In genomic region chr2:74199871-74200305, GRCh38 we compare ENCODE assay signal across 8 cellular contexts. TPM values are rescaled to one million over a fixed set of nuclear protein-coding genes. Genes with fewer than 3 reads are reported as not detected.
DNase-seq lines count a peak whose midpoint lies in the region; ATAC-seq, FAIRE-seq and TF ChIP-seq lines count a peak whose summit lies in the region.

No MANE protein-coding gene starts in this region.

- H3K27me3 ChIP-seq in BE2C = no peaks in the 10 kb centered on the region
- H3K27me3 ChIP-seq in HepG2 (ENCODE audit: control insufficient read depth in 1 of 2, insufficient read depth in 2 of 2, low read length in 2 of 2) = no peaks in the 10 kb centered on the region; a peak in 1 of 5 replicates

- no peak for DNase-seq in BE2C
- DNase-seq in activated naive CD8-positive, alpha-beta T cell treated with anti-CD3 and anti-CD28 coated beads, Interleukin-2, amount 10 ng/mL, durations not matched to agents 7 days and 5 days = no peak
- no peak for DNase-seq in HepG2 (ENCODE audit: low spot score)
- no peak for DNase-seq in type B pancreatic cell (ENCODE audit: extremely low spot score, unreplicated experiment)
- DNase-seq in SKM-1 (lab: John Stamatoyannopoulos, UW; ENCODE audit: unreplicated experiment) = no peak

- H3K4me3 ChIP-seq in BE2C (ENCODE audit: low read depth, low read length) (peak overlapping the region; percentile 87), HepG2 (replicated peaks in 1 of 3; ENCODE audit: insufficient read depth in 1 of 3, low read depth in 2 of 3, low read length in 3 of 3) (peak overlapping the region; percentile 72 to 80 (median 78))

- POLR2A ChIA-PET in activated naive CD8-positive, alpha-beta T cell treated with anti-CD3 and anti-CD28 coated beads, Interleukin-2, amount 10 ng/mL, durations not matched to agents 7 days and 5 days (lab: Charles Lee) = interaction anchor here (0.7 to 13.0 kb wide), 12 partner anchors 7 to 221 kb away, joined by 3 to 276 read pairs (median 6); partner anchors contain the start of genes BOLA3, C2orf81 and MOB1A
- POLR2A ChIA-PET in HepG2 (lab: Yijun Ruan, JAX) = interaction anchor here (0.7 to 5.6 kb wide), 7 partner anchors 8 to 80 kb away, joined by 3 to 53 read pairs (median 5); partner anchors contain the start of genes BOLA3 and MOB1A

- no peak; a peak in 1 of 4 replicates for TF ChIP-seq POLR2A in HepG2 (IDR thresholded peaks at IDR 0.05; ENCODE audit: insufficient read depth in 1 of 2, low read depth in 2 of 2, low read length in 2 of 2)

- H3K4me1 Mint-ChIP-seq in IgD-negative memory B cell (peaks cover 20 to 31% (median 27%) of the 10 kb centered on the region in 3 donors), type B pancreatic cell (ENCODE audit: unreplicated experiment) (peaks cover 26% of the 10 kb centered on the region)
- peaks cover 43% of the 10 kb centered on the region for H3K4me1 Mint-ChIP-seq in activated naive CD8-positive, alpha-beta T cell treated with anti-CD3 and anti-CD28 coated beads, Interleukin-2, amount 10 ng/mL, durations not matched to agents 7 days and 5 days

- no peak for ATAC-seq in activated naive CD8-positive, alpha-beta T cell treated with anti-CD3 and anti-CD28 coated beads, Interleukin-2, amount 10 ng/mL, durations not matched to agents 7 days and 5 days (ENCODE audit: low read depth)
- ATAC-seq in HepG2 (no peak), HG03457 (IDR thresholded peaks at IDR 0.05; ENCODE audit: unreplicated experiment) (no peak), HG03196 (IDR thresholded peaks at IDR 0.05; ENCODE audit: unreplicated experiment) (no peak)

- H3K4me3 Mint-ChIP-seq in IgD-negative memory B cell (peak overlapping the region; percentile 88 to 100 (median 98)), type B pancreatic cell (peak overlapping the region; percentile 100)
- H3K4me3 Mint-ChIP-seq in activated naive CD8-positive, alpha-beta T cell treated with anti-CD3 and anti-CD28 coated beads, Interleukin-2, amount 10 ng/mL, durations not matched to agents 7 days and 5 days = peak overlapping the region; percentile 99

- FAIRE-seq in HepG2 (lab: Jason Lieb, UNC) = no peak

- peak overlapping the region; percentile 94 for H3K27ac ChIP-seq in HepG2 (ENCODE audit: extremely low read length, insufficient read depth, low read length)

- in situ Hi-C loops in HepG2 (cut with HindIII; ENCODE audit: extremely low pct_ligation_motif_present, low pct_unique_long_range_greater_than_20kb) = no loop called here

- intact Hi-C loops in HepG2 (cut with micrococcal nuclease; ENCODE audit: unreplicated experiment) = loop anchor here (2.0 to 5.0 kb wide), 2 partner anchors 21 to 53 kb away; partner anchors contain the start of genes BOLA3 and MOB1A

- H3K4me1 ChIP-seq in BE2C (no peaks in the 10 kb centered on the region), HepG2 (ENCODE audit: insufficient read depth, low read length) (peaks cover 67% of the 10 kb centered on the region)

- peaks cover 4% of the 10 kb centered on the region for H3K36me3 Mint-ChIP-seq in IgD-negative memory B cell
- H3K36me3 Mint-ChIP-seq in activated naive CD8-positive, alpha-beta T cell treated with anti-CD3 and anti-CD28 coated beads, Interleukin-2, amount 10 ng/mL, durations not matched to agents 7 days and 5 days = peaks cover 23% of the 10 kb centered on the region
- H3K36me3 Mint-ChIP-seq in type B pancreatic cell = peaks cover 8% of the 10 kb centered on the region

- peak overlapping the region; percentile 73 for H3K4me2 ChIP-seq in HepG2 (ENCODE audit: low read depth, low read length)

- H4K20me1 ChIP-seq in HepG2 (ENCODE audit: insufficient read depth, low read length) = peaks cover 49% of the 10 kb centered on the region

- 30% methylated on average over 8 of the region's 8 CpGs for WGBS in HepG2 (ENCODE audit: low lambda C conversion rate)

- peak overlapping the region; percentile 86 to 99 (median 95) for H3K27ac Mint-ChIP-seq in IgD-negative memory B cell
- peak overlapping the region; percentile 100 for H3K27ac Mint-ChIP-seq in activated naive CD8-positive, alpha-beta T cell treated with anti-CD3 and anti-CD28 coated beads, Interleukin-2, amount 10 ng/mL, durations not matched to agents 7 days and 5 days
- H3K27ac Mint-ChIP-seq in type B pancreatic cell = peak overlapping the region; percentile 99

- peak overlapping the region; percentile 97 for H3K9ac ChIP-seq in HepG2 (ENCODE audit: insufficient read depth, low read depth, low read length)

- TSS peak; percentile 53 for BruUV-seq in HepG2 (replicated peaks; lab: Mats Ljungman, UMichigan)

- no peaks in the 10 kb centered on the region for H3K27me3 Mint-ChIP-seq in IgD-negative memory B cell
- H3K27me3 Mint-ChIP-seq in activated naive CD8-positive, alpha-beta T cell treated with anti-CD3 and anti-CD28 coated beads, Interleukin-2, amount 10 ng/mL, durations not matched to agents 7 days and 5 days = no peaks in the 10 kb centered on the region
- H3K27me3 Mint-ChIP-seq in type B pancreatic cell = peaks cover 8% of the 10 kb centered on the region

- H2AFZ ChIP-seq in HepG2 (ENCODE audit: low read length) = no peak overlapping the region

- peaks cover 15% of the 10 kb centered on the region for H3K36me3 ChIP-seq in BE2C
- peaks cover 0 to 16% of the 10 kb centered on the region in 2 experiments; a peak in 3 of 5 replicates for H3K36me3 ChIP-seq in HepG2 (replicated peaks in 1 of 2; ENCODE audit: control insufficient read depth in 1 of 2, insufficient read depth in 2 of 2, low read length in 2 of 2)

- TF ChIP-seq CTCF in BE2C (IDR thresholded peaks at IDR 0.05; ENCODE audit: low read depth, low read length) = no peak
- no peak for TF ChIP-seq CTCF in HepG2 (CRISPR knock-in tag; IDR thresholded peaks at IDR 0.05)
- no peak for TF ChIP-seq CTCF in type B pancreatic cell (conservative IDR thresholded peaks at IDR 0.05)

- no peak for TF ChIP-seq RAD21 in HepG2 (CRISPR knock-in tag; IDR thresholded peaks at IDR 0.05)

- H3K9me3 ChIP-seq in BE2C (no peaks in the 10 kb centered on the region), HepG2 (ENCODE audit: low read length) (no peaks in the 10 kb centered on the region)

- no peaks in the 10 kb centered on the region for H3K9me3 Mint-ChIP-seq in IgD-negative memory B cell
- H3K9me3 Mint-ChIP-seq in activated naive CD8-positive, alpha-beta T cell treated with anti-CD3 and anti-CD28 coated beads, Interleukin-2, amount 10 ng/mL, durations not matched to agents 7 days and 5 days = no peaks in the 10 kb centered on the region
- H3K9me3 Mint-ChIP-seq in type B pancreatic cell = peaks cover 5% of the 10 kb centered on the region

- H3K79me2 ChIP-seq in HepG2 (ENCODE audit: insufficient read depth, low read length) = peaks cover 57% of the 10 kb centered on the region

- CTCF ChIA-PET in HepG2 (lab: Yijun Ruan, JAX; ENCODE audit: low intra/inter-chr PET ratio, low total read pairs) = no interaction called here

- no peak for TF ChIP-seq EP300 in HepG2 (IDR thresholded peaks at IDR 0.05; ENCODE audit: low read depth in 2 of 2, low read length in 2 of 2)
- TF ChIP-seq EP300 in HepG2 (CRISPR knock-in tag; IDR thresholded peaks at IDR 0.05; ENCODE audit: borderline replicate concordance) = no peak

RNA-seq across cellular contexts. Expression of gene MTHFD2, which starts 1.5 kb away (rescaled TPM):
- 155 TPM for polyA plus RNA-seq in BE2C (2012; ENCODE audit: insufficient read depth, insufficient read length, low read depth)
- 6.0 TPM for polyA plus RNA-seq in IgD-negative memory B cell
- 100 to 1,000 TPM; 127 to 130 TPM for total RNA-seq in activated naive CD8-positive, alpha-beta T cell treated with anti-CD3 and anti-CD28 coated beads, Interleukin-2, amount 10 ng/mL, durations not matched to agents 7 days and 5 days
- total RNA-seq in HepG2 (2016; rRNA removed; fragmentation: Illumina TruSeq; extraction: Trizol) = 188 and 281 TPM in 2 replicates
- 38.9 and 41.2 TPM in 2 replicates for total RNA-seq in HepG2 (2016; cell fraction: cytosol; rRNA removed; fragmentation: Illumina TruSeq; extraction: Trizol; ENCODE audit: low read depth)
- total RNA-seq in HepG2 (2016; cell fraction: insoluble cytoplasmic fraction; rRNA removed; fragmentation: Illumina TruSeq; extraction: Trizol) = 188 and 279 TPM in 2 replicates
- total RNA-seq in HepG2 (2016; cell fraction: membrane; rRNA removed; fragmentation: Illumina TruSeq; extraction: Trizol) = 132 and 142 TPM in 2 replicates
- total RNA-seq in HepG2 (2016; cell fraction: nucleus; rRNA removed; fragmentation: Illumina TruSeq; extraction: Trizol) = 70.7 and 79.0 TPM in 2 replicates
- polyA plus RNA-seq in HepG2 (2011; rRNA removed) = 197 and 269 TPM in 2 replicates
- 162 and 205 TPM in 2 replicates for polyA plus RNA-seq in HepG2 (2011; cell fraction: cytosol; rRNA removed)
- polyA plus RNA-seq in HepG2 (2011; cell fraction: nucleus; rRNA removed) = 88.5 and 89.7 TPM in 2 replicates
- 224 and 287 TPM in 2 replicates for polyA plus RNA-seq in HepG2 (2012)
- 31.0 and 33.2 TPM in 2 replicates for polyA plus RNA-seq in HepG2 (2016; cell fraction: cytosol; fragmentation: Illumina TruSeq; extraction: Trizol; ENCODE audit: low read depth)
- 225 and 240 TPM in 2 replicates for polyA plus RNA-seq in HepG2 (2016; cell fraction: insoluble cytoplasmic fraction; fragmentation: Illumina TruSeq; extraction: Trizol; ENCODE audit: low read depth)
- polyA plus RNA-seq in HepG2 (2016; cell fraction: membrane; fragmentation: Illumina TruSeq; extraction: Trizol; ENCODE audit: low read depth) = 83.1 and 83.6 TPM in 2 replicates
- 100 and 101 TPM in 2 replicates for polyA plus RNA-seq in HepG2 (2016; cell fraction: nucleus; fragmentation: Illumina TruSeq; extraction: Trizol; ENCODE audit: insufficient read depth, low read depth)
- polyA minus RNA-seq in HepG2 (2011; rRNA and poly(A)+ RNA removed; ENCODE audit: low replicate concordance) = 148 and 336 TPM in 2 replicates
- polyA minus RNA-seq in HepG2 (2011; cell fraction: cytosol; rRNA and poly(A)+ RNA removed) = 201 and 205 TPM in 2 replicates
- polyA minus RNA-seq in HepG2 (2011; cell fraction: nucleus; rRNA and poly(A)+ RNA removed) = 97.9 and 128 TPM in 2 replicates
- total RNA-seq in type B pancreatic cell (ENCODE audit: low replicate concordance) = 73.5 and 85.9 TPM in 2 replicates

RNA-seq across cellular contexts. Expression of gene MOB1A, which starts 21.2 kb away (rescaled TPM):
- 5.9 TPM for polyA plus RNA-seq in BE2C (2012; ENCODE audit: insufficient read depth, insufficient read length, low read depth)
- polyA plus RNA-seq in IgD-negative memory B cell (196 TPM), HepG2 (2011; rRNA removed) (33.2 and 48.2 TPM in 2 replicates)
- total RNA-seq in activated naive CD8-positive, alpha-beta T cell treated with anti-CD3 and anti-CD28 coated beads, Interleukin-2, amount 10 ng/mL, durations not matched to agents 7 days and 5 days = 100 to 1,000 TPM; 178 TPM
- total RNA-seq in HepG2 (2016; rRNA removed; fragmentation: Illumina TruSeq; extraction: Trizol) (139 and 217 TPM in 2 replicates), type B pancreatic cell (ENCODE audit: low replicate concordance) (95.4 and 108 TPM in 2 replicates)
- total RNA-seq in HepG2 (2016; cell fraction: cytosol; rRNA removed; fragmentation: Illumina TruSeq; extraction: Trizol; ENCODE audit: low read depth) = 26.2 and 34.3 TPM in 2 replicates
- total RNA-seq in HepG2 (2016; cell fraction: insoluble cytoplasmic fraction; rRNA removed; fragmentation: Illumina TruSeq; extraction: Trizol) = 135 and 223 TPM in 2 replicates
- total RNA-seq in HepG2 (2016; cell fraction: membrane; rRNA removed; fragmentation: Illumina TruSeq; extraction: Trizol) = 73.7 and 77.9 TPM in 2 replicates
- 58.0 and 69.5 TPM in 2 replicates for total RNA-seq in HepG2 (2016; cell fraction: nucleus; rRNA removed; fragmentation: Illumina TruSeq; extraction: Trizol)
- 17.6 and 27.6 TPM in 2 replicates for polyA plus RNA-seq in HepG2 (2011; cell fraction: cytosol; rRNA removed)
- polyA plus RNA-seq in HepG2 (2011; cell fraction: nucleus; rRNA removed) = 10.7 and 17.1 TPM in 2 replicates
- polyA plus RNA-seq in HepG2 (2012) = 42.5 and 50.3 TPM in 2 replicates
- 18.1 and 21.3 TPM in 2 replicates for polyA plus RNA-seq in HepG2 (2016; cell fraction: cytosol; fragmentation: Illumina TruSeq; extraction: Trizol; ENCODE audit: low read depth)
- 128 and 131 TPM in 2 replicates for polyA plus RNA-seq in HepG2 (2016; cell fraction: insoluble cytoplasmic fraction; fragmentation: Illumina TruSeq; extraction: Trizol; ENCODE audit: low read depth)
- polyA plus RNA-seq in HepG2 (2016; cell fraction: membrane; fragmentation: Illumina TruSeq; extraction: Trizol; ENCODE audit: low read depth) = 35.8 and 42.0 TPM in 2 replicates
- polyA plus RNA-seq in HepG2 (2016; cell fraction: nucleus; fragmentation: Illumina TruSeq; extraction: Trizol; ENCODE audit: insufficient read depth, low read depth) = 52.2 and 58.5 TPM in 2 replicates
- 17.0 and 33.6 TPM in 2 replicates for polyA minus RNA-seq in HepG2 (2011; rRNA and poly(A)+ RNA removed; ENCODE audit: low replicate concordance)
- polyA minus RNA-seq in HepG2 (2011; cell fraction: cytosol; rRNA and poly(A)+ RNA removed) = 28.0 and 36.2 TPM in 2 replicates
- 30.4 and 30.7 TPM in 2 replicates for polyA minus RNA-seq in HepG2 (2011; cell fraction: nucleus; rRNA and poly(A)+ RNA removed)

RNA-seq across cellular contexts. Expression of gene BOLA3, which starts 52.2 kb away (rescaled TPM):
- 50.6 TPM for polyA plus RNA-seq in BE2C (2012; ENCODE audit: insufficient read depth, insufficient read length, low read depth)
- polyA plus RNA-seq in IgD-negative memory B cell (44.5 TPM), HepG2 (2011; rRNA removed) (59.1 and 89.7 TPM in 2 replicates)
- 10 to 100 TPM; 47.7 to 53.8 TPM for total RNA-seq in activated naive CD8-positive, alpha-beta T cell treated with anti-CD3 and anti-CD28 coated beads, Interleukin-2, amount 10 ng/mL, durations not matched to agents 7 days and 5 days
- total RNA-seq in HepG2 (2016; rRNA removed; fragmentation: Illumina TruSeq; extraction: Trizol) (170 and 172 TPM in 2 replicates), type B pancreatic cell (ENCODE audit: low replicate concordance) (35.6 and 54.3 TPM in 2 replicates)
- 719 and 870 TPM in 2 replicates for total RNA-seq in HepG2 (2016; cell fraction: cytosol; rRNA removed; fragmentation: Illumina TruSeq; extraction: Trizol; ENCODE audit: low read depth)
- 161 and 184 TPM in 2 replicates for total RNA-seq in HepG2 (2016; cell fraction: insoluble cytoplasmic fraction; rRNA removed; fragmentation: Illumina TruSeq; extraction: Trizol)
- 416 and 482 TPM in 2 replicates for total RNA-seq in HepG2 (2016; cell fraction: membrane; rRNA removed; fragmentation: Illumina TruSeq; extraction: Trizol)
- total RNA-seq in HepG2 (2016; cell fraction: nucleus; rRNA removed; fragmentation: Illumina TruSeq; extraction: Trizol) = 51.5 and 52.9 TPM in 2 replicates
- polyA plus RNA-seq in HepG2 (2011; cell fraction: cytosol; rRNA removed) = 70.2 and 71.9 TPM in 2 replicates
- polyA plus RNA-seq in HepG2 (2011; cell fraction: nucleus; rRNA removed) = 16.6 and 17.4 TPM in 2 replicates
- 58.8 and 77.2 TPM in 2 replicates for polyA plus RNA-seq in HepG2 (2012)
- 917 and 1,024 TPM in 2 replicates for polyA plus RNA-seq in HepG2 (2016; cell fraction: cytosol; fragmentation: Illumina TruSeq; extraction: Trizol; ENCODE audit: low read depth)
- 174 and 187 TPM in 2 replicates for polyA plus RNA-seq in HepG2 (2016; cell fraction: insoluble cytoplasmic fraction; fragmentation: Illumina TruSeq; extraction: Trizol; ENCODE audit: low read depth)
- polyA plus RNA-seq in HepG2 (2016; cell fraction: membrane; fragmentation: Illumina TruSeq; extraction: Trizol; ENCODE audit: low read depth) = 432 and 498 TPM in 2 replicates
- 94.6 and 103 TPM in 2 replicates for polyA plus RNA-seq in HepG2 (2016; cell fraction: nucleus; fragmentation: Illumina TruSeq; extraction: Trizol; ENCODE audit: insufficient read depth, low read depth)
- 8.3 and 15.8 TPM in 2 replicates for polyA minus RNA-seq in HepG2 (2011; rRNA and poly(A)+ RNA removed; ENCODE audit: low replicate concordance)
- 12.3 and 18.9 TPM in 2 replicates for polyA minus RNA-seq in HepG2 (2011; cell fraction: cytosol; rRNA and poly(A)+ RNA removed)
- polyA minus RNA-seq in HepG2 (2011; cell fraction: nucleus; rRNA and poly(A)+ RNA removed) = 10.9 and 11.2 TPM in 2 replicates
